ENCODE assay signal across 8 cellular contexts in genomic region chr13:31044658-31045620, GRCh38.
DNase-seq lines count a peak whose midpoint lies in the region; ATAC-seq, FAIRE-seq and TF ChIP-seq lines count a peak whose summit lies in the region.

No MANE protein-coding gene starts in this region.

- TF ChIP-seq POLR2A in H54 (IDR thresholded peaks at IDR 0.05; ENCODE audit: low read depth, low read length) (no peak), erythroblast (IDR thresholded peaks at IDR 0.05; ENCODE audit: low read length) (no peak)

- H3K4me3 Mint-ChIP-seq in CD4-positive, alpha-beta T cell: peak overlapping the region; percentile 42
- peak overlapping the region in 8 of 10 donors; percentile 0 to 81 (median 59) for H3K4me3 Mint-ChIP-seq in naive thymus-derived CD4-positive, alpha-beta T cell

- H3K36me3 ChIP-seq in naive thymus-derived CD4-positive, alpha-beta T cell (ENCODE audit: control insufficient read depth in 2 of 3, insufficient read depth in 3 of 3, low read length in 3 of 3): no peaks in the 10 kb centered on the region
- H3K36me3 ChIP-seq in aorta (ENCODE audit: control insufficient read depth in 1 of 2, insufficient read depth in 2 of 2, low read length in 1 of 2): no peaks in the 10 kb centered on the region

- ATAC-seq in CD4-positive, alpha-beta T cell (ENCODE audit: poor library complexity): peak; percentile 25
- ATAC-seq in HG03432 (IDR thresholded peaks at IDR 0.05; ENCODE audit: unreplicated experiment) (peak; percentile 42), HG03108 (IDR thresholded peaks at IDR 0.05; ENCODE audit: unreplicated experiment) (no peak), aorta (ENCODE audit: low FRiP score) (no peak)
- peak; percentile 47 to 66 for ATAC-seq in activated naive CD4-positive, alpha-beta T cell treated with anti-CD3 and anti-CD28 coated beads, Interleukin-2, amount 50 U/mL, for 72 hours
- no peak for ATAC-seq in naive thymus-derived CD4-positive, alpha-beta T cell

- POLR2A ChIA-PET in CD4-positive, alpha-beta T cell (lab: Charles Lee): no interaction called here
- POLR2A ChIA-PET in naive thymus-derived CD4-positive, alpha-beta T cell (lab: Charles Lee): no interaction called here

- peaks cover 42% of the 10 kb centered on the region for H3K4me1 Mint-ChIP-seq in CD4-positive, alpha-beta T cell (ENCODE audit: low read depth)
- H3K4me1 Mint-ChIP-seq in naive thymus-derived CD4-positive, alpha-beta T cell: peaks cover 20 to 49% (median 37%) of the 10 kb centered on the region in 7 donors

- no peak for FAIRE-seq in H54 (lab: Jason Lieb, UNC)

- peak in 1 of 10 experiments; percentile 6 for DNase-seq in CD4-positive, alpha-beta T cell
- DNase-seq in activated naive CD4-positive, alpha-beta T cell treated with anti-CD3 and anti-CD28 coated beads, Interleukin-2, amount 50 U/mL, for 72 hours (ENCODE audit: low spot score in 2 of 2): peak; percentile 29 to 69
- peak in 1 of 9 donors; percentile 41 for DNase-seq in naive thymus-derived CD4-positive, alpha-beta T cell
- DNase-seq in aorta (no peak), H54 (ENCODE audit: insufficient read length, low spot score) (no peak), erythroblast (lab: John Stamatoyannopoulos, UW) (no peak)

- peak overlapping the region; percentile 36 for H3K27ac Mint-ChIP-seq in CD4-positive, alpha-beta T cell
- H3K27ac Mint-ChIP-seq in activated naive CD4-positive, alpha-beta T cell treated with anti-CD3 and anti-CD28 coated beads, Interleukin-2, amount 50 U/mL, for 72 hours: peak overlapping the region; percentile 84 to 88
- H3K27ac Mint-ChIP-seq in naive thymus-derived CD4-positive, alpha-beta T cell: peak overlapping the region in 7 of 9 donors; percentile 7 to 90 (median 34)

- H3K27ac ChIP-seq in CD4-positive, alpha-beta T cell (ENCODE audit: low read depth, low read length): peak overlapping the region; percentile 15
- H3K27ac ChIP-seq in naive thymus-derived CD4-positive, alpha-beta T cell (ENCODE audit: low read depth, low read length): peak overlapping the region; percentile 23
- H3K27ac ChIP-seq in aorta (ENCODE audit: low read depth in 1 of 2, low read length in 2 of 2): no peak overlapping the region

- peak; percentile 59 for TF ChIP-seq CTCF in CD4-positive, alpha-beta T cell (IDR thresholded peaks at IDR 0.05)

- H3K9me3 ChIP-seq in CD4-positive, alpha-beta T cell (ENCODE audit: control insufficient read depth, low read length): no peaks in the 10 kb centered on the region
- no peaks in the 10 kb centered on the region for H3K9me3 ChIP-seq in naive thymus-derived CD4-positive, alpha-beta T cell (ENCODE audit: control insufficient read depth in 2 of 3, low read length in 3 of 3)
- H3K9me3 ChIP-seq in aorta (ENCODE audit: control insufficient read depth, low read length): no peaks in the 10 kb centered on the region

- H3K36me3 Mint-ChIP-seq in CD4-positive, alpha-beta T cell (ENCODE audit: low read depth): no peaks in the 10 kb centered on the region
- no peaks in the 10 kb centered on the region for H3K36me3 Mint-ChIP-seq in activated naive CD4-positive, alpha-beta T cell treated with anti-CD3 and anti-CD28 coated beads, Interleukin-2, amount 50 U/mL, for 72 hours
- no peaks in the 10 kb centered on the region for H3K36me3 Mint-ChIP-seq in naive thymus-derived CD4-positive, alpha-beta T cell

- intact Hi-C loops in CD4-positive, alpha-beta T cell (cut with DNase I, micrococcal nuclease): loop anchor here (1.0 to 10.0 kb wide), 4 partner anchors 66 to 370 kb away; partner anchors contain the start of gene HSPH1 (in 1 of the 2)
- intact Hi-C loops in naive thymus-derived CD4-positive, alpha-beta T cell (cut with micrococcal nuclease): loop anchor here (1.0 to 10.0 kb wide), 14 partner anchors 28 to 1450 kb away; partner anchors contain the start of genes HMGB1 (in 1 of the 2), SLC7A1 (in 1 of the 2) and USPL1 (in 1 of the 2)
- intact Hi-C loops in aorta (cut with DNase I): loop anchor here (5.0 to 10.0 kb wide), 8 partner anchors 140 to 908 kb away; partner anchors contain the start of genes HMGB1 (in 1 of the 2) and MEDAG (in 1 of the 2)

- peaks cover 19 to 28% of the 10 kb centered on the region in 2 donors for H3K4me1 ChIP-seq in naive thymus-derived CD4-positive, alpha-beta T cell (ENCODE audit: control insufficient read depth in 2 of 2, insufficient read depth in 2 of 2, low read length in 2 of 2)
- no peaks in the 10 kb centered on the region for H3K4me1 ChIP-seq in aorta (ENCODE audit: control insufficient read depth in 1 of 2, insufficient read depth in 2 of 2, low read length in 2 of 2)

- no peaks in the 10 kb centered on the region for H3K9me3 Mint-ChIP-seq in CD4-positive, alpha-beta T cell
- H3K9me3 Mint-ChIP-seq in activated naive CD4-positive, alpha-beta T cell treated with anti-CD3 and anti-CD28 coated beads, Interleukin-2, amount 50 U/mL, for 72 hours: no peaks in the 10 kb centered on the region
- peaks cover 0 to 2% (median 0%) of the 10 kb centered on the region in 11 donors for H3K9me3 Mint-ChIP-seq in naive thymus-derived CD4-positive, alpha-beta T cell

- WGBS in aorta, 2 donors: 54% methylated on average over 13 of the region's 13 CpGs

- H3K27me3 Mint-ChIP-seq in CD4-positive, alpha-beta T cell: peaks cover 5% of the 10 kb centered on the region
- peaks cover 0 to 23% (median 5%) of the 10 kb centered on the region in 5 donors for H3K27me3 Mint-ChIP-seq in naive thymus-derived CD4-positive, alpha-beta T cell

- H3K4me3 ChIP-seq in naive thymus-derived CD4-positive, alpha-beta T cell (ENCODE audit: low read length): no peak overlapping the region
- H3K4me3 ChIP-seq in aorta (ENCODE audit: low read length in 2 of 2): no peak overlapping the region

- H3K27me3 ChIP-seq in CD4-positive, alpha-beta T cell (ENCODE audit: control insufficient read depth, insufficient read depth, low read length): no peaks in the 10 kb centered on the region
- no peaks in the 10 kb centered on the region for H3K27me3 ChIP-seq in naive thymus-derived CD4-positive, alpha-beta T cell (ENCODE audit: control insufficient read depth in 2 of 2, insufficient read depth in 2 of 2, low read length in 2 of 2)
- no peaks in the 10 kb centered on the region for H3K27me3 ChIP-seq in aorta (ENCODE audit: control insufficient read depth in 1 of 2, insufficient read depth in 2 of 2, low read length in 1 of 2)

- CTCF ChIA-PET in CD4-positive, alpha-beta T cell (lab: Charles Lee): interaction anchor here (0.5 to 1.9 kb wide), 6 partner anchors 14 to 418 kb away, joined by 3 to 9 read pairs (median 4); no protein-coding TSS in a partner anchor
- CTCF ChIA-PET in naive thymus-derived CD4-positive, alpha-beta T cell (lab: Charles Lee): interaction anchor here (0.6 to 2.0 kb wide), 7 partner anchors 14 to 190 kb away, joined by 3 to 9 read pairs (median 3); no protein-coding TSS in a partner anchor

Comparison
In these comparisons a context has a peak if more than half of its experiments do, and no peak if none do; other contexts are left out.
1. ATAC-seq: peak in CD4-positive, alpha-beta T cell (single experiment), HG03432 (single experiment) and activated naive CD4-positive, alpha-beta T cell treated with anti-CD3 and anti-CD28 coated beads, Interleukin-2, amount 50 U/mL, for 72 hours (2 of 2); none in naive thymus-derived CD4-positive, alpha-beta T cell (single experiment), HG03108 (single experiment) and aorta (single experiment).
2. DNase-seq: peak in activated naive CD4-positive, alpha-beta T cell treated with anti-CD3 and anti-CD28 coated beads, Interleukin-2, amount 50 U/mL, for 72 hours (2 of 2); none in aorta (0 of 2), H54 (single experiment) and erythroblast (0 of 2).
3. H3K27ac ChIP-seq: peak in CD4-positive, alpha-beta T cell (single experiment) and naive thymus-derived CD4-positive, alpha-beta T cell (single experiment); none in aorta (0 of 2).
4. H3K27ac Mint-ChIP-seq: peak in every context shown above with its lines; median percentile 86 in activated naive CD4-positive, alpha-beta T cell treated with anti-CD3 and anti-CD28 coated beads, Interleukin-2, amount 50 U/mL, for 72 hours; 36 in CD4-positive, alpha-beta T cell; 34 in naive thymus-derived CD4-positive, alpha-beta T cell.